ENCODE assay signal across 34 cellular contexts in the genomic region with DNA sequence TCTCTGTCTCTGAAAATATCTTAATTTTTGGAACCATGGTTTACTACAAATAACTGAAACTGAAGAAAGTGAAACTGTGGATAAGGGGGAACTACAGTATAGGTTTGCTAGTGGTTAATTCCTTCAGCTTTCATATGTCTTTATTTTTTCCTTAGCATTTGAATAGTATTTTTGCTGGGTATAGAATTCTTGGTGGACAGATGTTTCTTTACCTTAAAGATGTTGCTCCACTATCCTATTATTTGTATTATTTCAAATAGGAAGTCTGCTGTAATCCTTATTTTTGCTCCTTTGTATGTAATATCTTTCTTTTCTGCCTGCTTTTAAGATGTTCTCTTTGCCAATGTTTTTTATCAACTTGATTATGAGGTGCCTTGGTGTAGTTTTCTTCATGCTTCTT.
"Had no signal": no experiment of that assay in that cellular context is flagged by ENCODE, and none has a peak within 500 bp of the region (broad histone marks: within the 10 kb centered on the region; RNA-seq: fewer than 3 reads in every experiment).

No MANE protein-coding gene starts in this region.

- H3K4me3 Mint-ChIP-seq: activated B cell treated with CpG ODN at 0.5 μM for 24 hours; activated CD4-positive, alpha-beta memory T cell treated with anti-CD3 and anti-CD28 coated beads for 36 hours; activated CD4-positive, alpha-beta T cell treated with anti-CD3 and anti-CD28 coated beads, Interleukin-2, amount 10 ng/mL, durations not matched to agents 24 days and 14 days; activated CD8-positive, alpha-beta T cell treated with anti-CD3 and anti-CD28 coated beads for 36 hours; activated naive CD4-positive, alpha-beta T cell treated with anti-CD3 and anti-CD28 coated beads, Interleukin-2, amount 10 ng/mL, durations not matched to agents 7 days and 5 days; activated naive CD4-positive, alpha-beta T cell treated with anti-CD3 and anti-CD28 coated beads, Interleukin-2, amount 50 U/mL, for 24 hours; activated naive CD8-positive, alpha-beta T cell; activated naive CD8-positive, alpha-beta T cell treated with anti-CD3 and anti-CD28 coated beads, Interleukin-2, amount 10 ng/mL, durations not matched to agents 7 days and 5 days; activated naive CD8-positive, alpha-beta T cell treated with anti-CD3 and anti-CD28 coated beads, Interleukin-2, amount 50 U/mL, for 24 hours; activated T-cell treated with anti-CD3 and anti-CD28 coated beads, Interleukin-2, amount 50 U/mL, for 4 hours; activated T-cell treated with anti-CD3 and anti-CD28 coated beads, Interleukin-2, amount 50 U/mL, for 72 hours; activated T-helper 1 cell treated with anti-CD3 and anti-CD28 coated beads, Interleukin-12 subunit alpha, Interleukin-12 subunit beta, Interleukin-2, Interleukin-4 antibody, amounts not matched to agents 30 ng/mL and 10 ng/mL and 1 ng/mL, durations not matched to agents 14 hours and 24 hours and 36 hours; activated T-helper 17 cell treated with anti-CD3 and anti-CD28 coated beads, Interleukin-2, amount 50 U/mL, for 72 hours; brain; central memory CD8-positive, alpha-beta T cell; T-cell; T-helper 17 cell had no signal

- H3K4me1 ChIP-seq: ascending aorta had no signal

- H3K4me1 Mint-ChIP-seq: activated B cell treated with CpG ODN at 0.5 μM for 24 hours; activated CD4-positive, alpha-beta T cell treated with anti-CD3 and anti-CD28 coated beads, Interleukin-2, amount 10 ng/mL, durations not matched to agents 24 days and 14 days; activated naive CD4-positive, alpha-beta T cell treated with anti-CD3 and anti-CD28 coated beads, Interleukin-2, amount 10 ng/mL, durations not matched to agents 7 days and 5 days; activated naive CD4-positive, alpha-beta T cell treated with anti-CD3 and anti-CD28 coated beads, Interleukin-2, amount 50 U/mL, for 24 hours; activated naive CD8-positive, alpha-beta T cell treated with anti-CD3 and anti-CD28 coated beads, Interleukin-2, amount 10 ng/mL, durations not matched to agents 7 days and 5 days; activated naive CD8-positive, alpha-beta T cell treated with anti-CD3 and anti-CD28 coated beads, Interleukin-2, amount 50 U/mL, for 24 hours; activated T-helper 17 cell treated with anti-CD3 and anti-CD28 coated beads, Interleukin-2, amount 50 U/mL, for 72 hours; central memory CD8-positive, alpha-beta T cell; T-cell; T-helper 17 cell had no signal

- H3K36me3 ChIP-seq: ascending aorta, cardiac muscle cell had no signal

- ATAC-seq: activated CD8-positive, alpha-beta T cell treated with anti-CD3 and anti-CD28 coated beads for 36 hours; activated naive CD8-positive, alpha-beta T cell treated with anti-CD3 and anti-CD28 coated beads, Interleukin-2, amount 50 U/mL, for 24 hours; activated T-cell treated with anti-CD3 and anti-CD28 coated beads, Interleukin-2, amount 50 U/mL, for 4 hours; activated T-cell treated with anti-CD3 and anti-CD28 coated beads, Interleukin-2, amount 50 U/mL, for 72 hours; activated T-helper 17 cell treated with anti-CD3 and anti-CD28 coated beads, Interleukin-2, amount 50 U/mL, for 72 hours; T-cell; T-helper 17 cell had no signal

- H3K27me3 ChIP-seq: ascending aorta, cardiac muscle cell had no signal

- H3K36me3 Mint-ChIP-seq: activated CD4-positive, alpha-beta memory T cell treated with anti-CD3 and anti-CD28 coated beads for 36 hours; activated naive CD4-positive, alpha-beta T cell treated with anti-CD3 and anti-CD28 coated beads, Interleukin-2, amount 10 ng/mL, durations not matched to agents 7 days and 5 days; activated naive CD4-positive, alpha-beta T cell treated with anti-CD3 and anti-CD28 coated beads, Interleukin-2, amount 50 U/mL, for 24 hours; activated naive CD8-positive, alpha-beta T cell; activated naive CD8-positive, alpha-beta T cell treated with anti-CD3 and anti-CD28 coated beads, Interleukin-2, amount 10 ng/mL, durations not matched to agents 7 days and 5 days; T-cell had no signal

- H3K27me3 Mint-ChIP-seq: activated B cell treated with CpG ODN at 0.5 μM for 24 hours; activated CD4-positive, alpha-beta memory T cell treated with anti-CD3 and anti-CD28 coated beads for 36 hours; activated CD4-positive, alpha-beta T cell treated with anti-CD3 and anti-CD28 coated beads, Interleukin-2, amount 10 ng/mL, durations not matched to agents 24 days and 14 days; activated CD8-positive, alpha-beta T cell treated with anti-CD3 and anti-CD28 coated beads for 36 hours; activated naive CD4-positive, alpha-beta T cell treated with anti-CD3 and anti-CD28 coated beads, Interleukin-2, amount 10 ng/mL, durations not matched to agents 7 days and 5 days; activated naive CD4-positive, alpha-beta T cell treated with anti-CD3 and anti-CD28 coated beads, Interleukin-2, amount 50 U/mL, for 24 hours; activated naive CD8-positive, alpha-beta T cell; activated naive CD8-positive, alpha-beta T cell treated with anti-CD3 and anti-CD28 coated beads, Interleukin-2, amount 10 ng/mL, durations not matched to agents 7 days and 5 days; activated naive CD8-positive, alpha-beta T cell treated with anti-CD3 and anti-CD28 coated beads, Interleukin-2, amount 50 U/mL, for 24 hours; activated T-helper 17 cell treated with anti-CD3 and anti-CD28 coated beads, Interleukin-2, amount 50 U/mL, for 72 hours; brain; central memory CD8-positive, alpha-beta T cell; T-cell; T-helper 17 cell had no signal

- DNase-seq: activated B cell treated with CpG ODN at 0.5 μM for 24 hours; activated CD4-positive, alpha-beta memory T cell treated with anti-CD3 and anti-CD28 coated beads for 36 hours; activated CD4-positive, alpha-beta T cell treated with anti-CD3 and anti-CD28 coated beads for 4 hours; activated CD4-positive, alpha-beta T cell treated with anti-CD3 and anti-CD28 coated beads, Interleukin-2, amount 10 ng/mL, durations not matched to agents 24 days and 14 days; activated CD4-positive, alpha-beta T cell treated with anti-CD3 and anti-CD28 coated beads, Interleukin-2, amount 50 U/mL, for 1 hour; activated CD4-positive, alpha-beta T cell treated with anti-CD3 and anti-CD28 coated beads, Interleukin-2, amount 50 U/mL, for 4 hours; activated CD4-positive, CD25-positive, alpha-beta regulatory T cell treated with anti-CD3 and anti-CD28 coated beads, Interleukin-2, amount 50 U/mL, for 72 hours; activated CD8-positive, alpha-beta memory T cell treated with anti-CD3 and anti-CD28 coated beads, Interleukin-2, amount 50 U/mL, for 4 hours; activated CD8-positive, alpha-beta T cell treated with anti-CD3 and anti-CD28 coated beads for 36 hours; activated effector memory CD4-positive, alpha-beta T cell treated with Interleukin-2 at 50 U/mL for 16 hours; activated gamma-delta T cell; activated naive CD4-positive, alpha-beta T cell treated with anti-CD3 and anti-CD28 coated beads, Interleukin-2, amount 10 ng/mL, durations not matched to agents 7 days and 5 days; activated naive CD4-positive, alpha-beta T cell treated with Interleukin-2 at 50 U/mL for 16 hours; activated naive CD8-positive, alpha-beta T cell treated with anti-CD3 and anti-CD28 coated beads, Interleukin-2, amount 10 ng/mL, durations not matched to agents 7 days and 5 days; activated naive CD8-positive, alpha-beta T cell treated with anti-CD3 and anti-CD28 coated beads, Interleukin-2, amount 50 U/mL, for 24 hours; activated T-cell treated with anti-CD3 and anti-CD28 coated beads for 4 hours; activated T-cell treated with anti-CD3 and anti-CD28 coated beads, Interleukin-2, amount 50 U/mL, for 1 hour; activated T-cell treated with anti-CD3 and anti-CD28 coated beads, Interleukin-2, amount 50 U/mL, for 4 hours; activated T-cell treated with anti-CD3 and anti-CD28 coated beads, Interleukin-2, amount 50 U/mL, for 72 hours; amygdala; anterior cingulate cortex; caudate nucleus; cerebellar nuclear complex; T-cell; T-helper 17 cell had no signal

- H3K27ac ChIP-seq: ascending aorta, cardiac muscle cell, VCaP had no signal

- H3K4me3 ChIP-seq: ascending aorta, cardiac muscle cell had no signal

- H3K27ac Mint-ChIP-seq: activated B cell treated with CpG ODN at 0.5 μM for 24 hours; activated CD4-positive, alpha-beta memory T cell treated with anti-CD3 and anti-CD28 coated beads for 36 hours; activated CD4-positive, alpha-beta T cell treated with anti-CD3 and anti-CD28 coated beads, Interleukin-2, amount 10 ng/mL, durations not matched to agents 24 days and 14 days; activated CD8-positive, alpha-beta T cell treated with anti-CD3 and anti-CD28 coated beads for 36 hours; activated naive CD4-positive, alpha-beta T cell treated with anti-CD3 and anti-CD28 coated beads, Interleukin-2, amount 10 ng/mL, durations not matched to agents 7 days and 5 days; activated naive CD4-positive, alpha-beta T cell treated with anti-CD3 and anti-CD28 coated beads, Interleukin-2, amount 50 U/mL, for 24 hours; activated naive CD8-positive, alpha-beta T cell; activated naive CD8-positive, alpha-beta T cell treated with anti-CD3 and anti-CD28 coated beads, Interleukin-2, amount 10 ng/mL, durations not matched to agents 7 days and 5 days; activated naive CD8-positive, alpha-beta T cell treated with anti-CD3 and anti-CD28 coated beads, Interleukin-2, amount 50 U/mL, for 24 hours; activated T-cell treated with anti-CD3 and anti-CD28 coated beads, Interleukin-2, amount 50 U/mL, for 72 hours; activated T-helper 1 cell treated with anti-CD3 and anti-CD28 coated beads, Interleukin-12 subunit alpha, Interleukin-12 subunit beta, Interleukin-2, Interleukin-4 antibody, amounts not matched to agents 30 ng/mL and 10 ng/mL and 1 ng/mL, durations not matched to agents 14 hours and 24 hours and 36 hours; activated T-helper 17 cell treated with anti-CD3 and anti-CD28 coated beads, Interleukin-2, amount 50 U/mL, for 72 hours; brain; T-cell; T-helper 17 cell had no signal
